Comparison of ENCODE assay signal across 8 cellular contexts in the genomic region with DNA sequence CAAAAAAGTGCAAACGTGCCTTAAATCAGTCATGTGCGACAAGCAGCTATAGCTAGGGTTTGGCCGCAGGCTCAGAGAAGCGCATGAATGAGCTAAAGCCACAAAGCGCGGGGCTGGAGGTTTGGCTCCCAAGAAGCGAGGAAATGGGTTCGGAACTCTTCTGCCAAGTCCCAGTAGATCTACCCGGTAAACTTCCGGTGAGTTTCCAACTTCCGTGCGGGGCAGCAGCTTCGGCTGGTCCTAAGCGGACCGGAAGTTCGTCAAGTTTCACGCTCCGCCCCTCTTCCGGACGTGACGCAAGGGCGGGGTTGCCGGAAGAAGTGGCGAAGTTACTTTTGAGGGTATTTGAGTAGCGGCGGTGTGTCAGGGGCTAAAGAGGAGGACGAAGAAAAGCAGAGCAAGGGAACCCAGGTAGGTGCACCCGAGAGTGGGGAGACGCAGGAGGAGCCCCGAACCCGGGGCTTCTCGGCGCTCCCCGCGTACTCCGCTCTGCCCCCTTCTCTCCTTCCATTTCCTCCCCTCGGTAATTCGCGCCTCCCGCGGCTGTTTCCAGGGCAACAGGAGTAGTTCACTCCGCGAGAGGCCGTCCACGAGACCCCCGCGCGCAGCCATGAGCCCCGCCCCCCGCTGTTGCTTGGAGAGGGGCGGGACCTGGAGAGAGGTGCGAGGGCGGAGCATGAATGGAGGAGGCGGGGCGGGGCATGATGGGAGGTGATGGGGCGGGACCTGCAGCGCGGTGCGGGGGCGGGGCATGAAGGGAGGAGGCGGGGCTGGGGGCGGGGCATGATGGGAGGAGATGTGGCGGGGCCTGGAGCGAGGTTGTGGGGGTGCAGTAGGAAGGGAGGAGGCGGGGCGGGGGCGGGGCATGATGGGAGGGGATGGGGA. TPM values are rescaled to one million over a fixed set of nuclear protein-coding genes. Genes with fewer than 3 reads are reported as not detected.
A peak's percentile ranks its signal among the peaks of the same experiment; 100 is the strongest.
DNase-seq lines count a peak whose midpoint lies in the region; ATAC-seq and TF ChIP-seq lines count a peak whose summit lies in the region.

NR1H2 (plus strand) TSS at position 292 of the 885 bp plus-strand sequence. CDS start 1,149 bp downstream, outside the sequence.

- H3K4me1 ChIP-seq in adipocyte (ENCODE audit: control insufficient read depth, insufficient read depth, low read length) (peaks cover 15% of the 10 kb centered on the region), trophoblast cell (ENCODE audit: control insufficient read depth in 1 of 2, insufficient read depth in 2 of 2, low read length in 2 of 2) (no peaks in the 10 kb centered on the region), transverse colon (peaks cover 3 to 12% (median 7%) of the 10 kb centered on the region in 4 donors)

- intact Hi-C loops in cardiac septum (cut with DNase I) (loop anchor here (5.0 kb wide), 1 partner anchor 101 kb away; the partner anchor contains the start of genes EMC10 and GARIN5A), transverse colon (cut with DNase I; ENCODE audit: low total_unique reads) (no loop called here)

- DNase-seq in NCI-H1436 (lab: John Stamatoyannopoulos, UW), result peak; percentile 99
- peak; percentile 92 for DNase-seq in T follicular helper cell (ENCODE audit: low read depth)
- peak; percentile 99 for DNase-seq in adipocyte (ENCODE audit: low read depth)
- peak; percentile 98 for DNase-seq in cardiac septum (ENCODE audit: low spot score)
- peak; percentile 97 to 99 for DNase-seq in trophoblast cell
- peak; percentile 97 for DNase-seq in transverse colon

- peak within 1 kb of the TSS; percentile 75 for H3K4ac ChIP-seq in trophoblast cell (ENCODE audit: low read depth, low read length)

- no peak for TF ChIP-seq EP300 in transverse colon (IDR thresholded peaks at IDR 0.05; ENCODE audit: low read depth)

- no peaks in the 10 kb centered on the region for H3K9me3 ChIP-seq in adipocyte (ENCODE audit: control insufficient read depth, low read length)
- no peaks in the 10 kb centered on the region for H3K9me3 ChIP-seq in trophoblast cell (ENCODE audit: insufficient read depth, low read depth, low read length)
- H3K9me3 ChIP-seq in transverse colon, result no peaks in the 10 kb centered on the region

- H3K79me1 ChIP-seq in trophoblast cell (ENCODE audit: low read length), result peaks cover 3% of the 10 kb centered on the region

- H3K36me3 ChIP-seq in adipocyte (ENCODE audit: control insufficient read depth, insufficient read depth, low read length, severe bottlenecking) (peaks cover 32% of the 10 kb centered on the region), trophoblast cell (ENCODE audit: control insufficient read depth in 1 of 2, insufficient read depth in 2 of 2, low read length in 2 of 2) (peaks cover 39 to 41% of the 10 kb centered on the region in 2 experiments), transverse colon (peaks cover 0 to 36% (median 18%) of the 10 kb centered on the region in 4 donors)

- H4K91ac ChIP-seq in trophoblast cell (ENCODE audit: low read depth, low read length), result peak within 1 kb of the TSS; percentile 96

- H3K27me3 ChIP-seq in adipocyte (replicated peaks; ENCODE audit: control insufficient read depth, insufficient read depth, low read length) (no peaks in the 10 kb centered on the region), trophoblast cell (ENCODE audit: insufficient read depth, low read length) (no peaks in the 10 kb centered on the region), transverse colon (no peaks in the 10 kb centered on the region)

- H2BK5ac ChIP-seq in trophoblast cell (ENCODE audit: low read depth, low read length, poor library complexity), result peak within 1 kb of the TSS; percentile 83

- H2BK12ac ChIP-seq in trophoblast cell (ENCODE audit: low read length), result no peak within 1 kb of the TSS

- H4K8ac ChIP-seq in trophoblast cell (ENCODE audit: low read depth, low read length), result peak within 1 kb of the TSS; percentile 98

- peak within 1 kb of the TSS; percentile 93 for H3K14ac ChIP-seq in trophoblast cell (ENCODE audit: low read length)

- peak within 1 kb of the TSS; percentile 84 for H2AFZ ChIP-seq in trophoblast cell (ENCODE audit: insufficient read depth, low read length, poor library complexity)

- WGBS in trophoblast cell (ENCODE audit: extremely low coverage, insufficient coverage, insufficient read length), result no CpG with 5 or more reads among the region's 67 CpGs
- WGBS in transverse colon (ENCODE audit: low coverage in 1 of 2), 2 donors, result 1 to 2% methylated on average over 10 to 63 of the region's 67 CpGs

- peak; percentile 91 for ATAC-seq in HG02759 (IDR thresholded peaks at IDR 0.05; ENCODE audit: unreplicated experiment)

- H2AK5ac ChIP-seq in trophoblast cell (ENCODE audit: low read length), result peak within 1 kb of the TSS; percentile 39

- H3K4me2 ChIP-seq in trophoblast cell (ENCODE audit: low read length), result peak within 1 kb of the TSS; percentile 72

- peak; percentile 35 for TF ChIP-seq POLR2A in GM10847 (IDR thresholded peaks at IDR 0.05; ENCODE audit: extremely low read depth, insufficient read length)
- TF ChIP-seq POLR2A in transverse colon (IDR thresholded peaks at IDR 0.05), result peak; percentile 88

- H3K9ac ChIP-seq in adipocyte (ENCODE audit: low read length) (peak within 1 kb of the TSS; percentile 96), trophoblast cell (ENCODE audit: low read length) (peak within 1 kb of the TSS; percentile 70)

- peaks cover 3% of the 10 kb centered on the region for H3K79me2 ChIP-seq in trophoblast cell (ENCODE audit: control insufficient read depth, insufficient read depth, low read length, poor library complexity)

- H2BK120ac ChIP-seq in trophoblast cell (ENCODE audit: insufficient read depth, low read length, poor library complexity), result peak within 1 kb of the TSS; percentile 94

- H3K27ac ChIP-seq in trophoblast cell (ENCODE audit: low read depth, low read length) (peak within 1 kb of the TSS; percentile 89), transverse colon (peak within 1 kb of the TSS; percentile 97 to 99 (median 99))

- H3K23ac ChIP-seq in trophoblast cell (ENCODE audit: low read length), result no peak within 1 kb of the TSS

- H3K18ac ChIP-seq in trophoblast cell (ENCODE audit: low read length), result peak within 1 kb of the TSS; percentile 90

- peak within 1 kb of the TSS; percentile 98 for H3K4me3 ChIP-seq in adipocyte (ENCODE audit: low read length)
- peak within 1 kb of the TSS; percentile 83 for H3K4me3 ChIP-seq in trophoblast cell (ENCODE audit: low read depth, low read length)
- peak within 1 kb of the TSS; percentile 79 to 97 (median 94) for H3K4me3 ChIP-seq in transverse colon

- in situ Hi-C loops in transverse colon (cut with MboI; ENCODE audit: low pct_ligation_motif_present in 1 of 4, low pct_unique_long_range_greater_than_20kb in 1 of 4, low sequenced_read_pairs in 3 of 4), result no loop called here

- no peak for TF ChIP-seq CTCF in transverse colon (IDR thresholded peaks at IDR 0.05)

- H4K12ac ChIP-seq in trophoblast cell (ENCODE audit: low read depth, low read length), result peak within 1 kb of the TSS; percentile 96

RNA-seq across cellular contexts. Expression of gene NR1H2, which starts in this region (rescaled TPM):
- total RNA-seq in cardiac septum, result 86.3 TPM
- polyA plus RNA-seq in trophoblast cell (2013), result 21.2 and 22.6 TPM in 2 replicates
- 100 to 1,000 TPM in 2 of 4 donors, 10 to 100 TPM in 2; 80.8 to 192 (median 102) TPM for total RNA-seq in transverse colon

Comparison
In these comparisons a context has a peak if more than half of its experiments do, and no peak if none do; other contexts are left out.
1. Peak in every context shown above with its lines: DNase-seq, ATAC-seq, H3K4me3 ChIP-seq and H3K27ac ChIP-seq.